Comparison of ENCODE assay signal across 1 cellular context in genomic region chrX:136147966-136148365, GRCh38.
TF ChIP-seq lines count a peak whose summit lies in the region.

No MANE protein-coding gene starts in this region.

TF ChIP-seq in neural cell, 6 proteins besides CTCF, POLR2A, EP300 and RAD21 (continued from another document):
- no peak for TF ChIP-seq SMC3 (conservative IDR thresholded peaks at IDR 0.05; ENCODE audit: poor library complexity)
- no peak for TF ChIP-seq MXI1 (conservative IDR thresholded peaks at IDR 0.05; ENCODE audit: poor library complexity, severe bottlenecking)
- no peak for TF ChIP-seq EZH2 (IDR thresholded peaks at IDR 0.05; ENCODE audit: borderline replicate concordance, insufficient read depth, low read length, poor library complexity, severe bottlenecking)
